1 cellular context compared by ENCODE assay signal in the genomic region with DNA sequence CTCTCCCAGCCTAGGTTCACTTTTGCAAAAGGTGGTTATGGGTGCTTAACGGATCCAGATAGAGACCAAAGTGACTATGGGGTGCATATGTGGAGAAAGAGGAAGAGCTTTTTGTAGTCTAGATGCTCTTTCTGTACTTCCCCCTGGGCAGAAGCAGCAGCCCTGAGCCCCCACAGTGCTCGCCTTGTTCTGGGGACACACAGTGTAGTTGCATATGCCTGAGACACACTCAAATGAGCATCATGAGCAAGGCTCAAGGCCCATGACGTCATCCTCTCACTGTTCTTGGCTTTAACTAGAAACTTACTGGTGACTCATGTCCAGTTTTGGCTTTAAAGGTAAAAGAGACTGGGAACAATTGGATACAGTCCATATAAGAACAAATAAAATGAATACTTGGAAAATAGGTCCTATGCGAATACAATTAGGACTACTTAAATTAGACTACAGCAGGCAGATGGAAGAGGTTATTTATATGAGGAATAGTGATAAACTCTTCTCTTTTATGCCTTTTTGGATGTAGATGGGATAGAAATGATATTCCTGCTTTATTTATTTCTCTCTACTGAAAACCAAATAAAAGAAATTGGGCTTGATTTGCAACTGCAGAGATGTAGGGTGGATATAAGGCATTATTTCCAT.
TF ChIP-seq lines count a peak whose summit lies in the region.

No MANE protein-coding gene starts in this region.

TF ChIP-seq in WTC11, 78 proteins besides CTCF, POLR2A, EP300 and RAD21 (continued from another document):
- TF ChIP-seq, protein P1, sequence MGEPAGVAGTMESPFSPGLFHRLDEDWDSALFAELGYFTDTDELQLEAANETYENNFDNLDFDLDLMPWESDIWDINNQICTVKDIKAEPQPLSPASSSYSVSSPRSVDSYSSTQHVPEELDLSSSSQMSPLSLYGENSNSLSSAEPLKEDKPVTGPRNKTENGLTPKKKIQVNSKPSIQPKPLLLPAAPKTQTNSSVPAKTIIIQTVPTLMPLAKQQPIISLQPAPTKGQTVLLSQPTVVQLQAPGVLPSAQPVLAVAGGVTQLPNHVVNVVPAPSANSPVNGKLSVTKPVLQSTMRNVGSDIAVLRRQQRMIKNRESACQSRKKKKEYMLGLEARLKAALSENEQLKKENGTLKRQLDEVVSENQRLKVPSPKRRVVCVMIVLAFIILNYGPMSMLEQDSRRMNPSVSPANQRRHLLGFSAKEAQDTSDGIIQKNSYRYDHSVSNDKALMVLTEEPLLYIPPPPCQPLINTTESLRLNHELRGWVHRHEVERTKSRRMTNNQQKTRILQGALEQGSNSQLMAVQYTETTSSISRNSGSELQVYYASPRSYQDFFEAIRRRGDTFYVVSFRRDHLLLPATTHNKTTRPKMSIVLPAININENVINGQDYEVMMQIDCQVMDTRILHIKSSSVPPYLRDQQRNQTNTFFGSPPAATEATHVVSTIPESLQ (CRISPR knock-in tag; IDR thresholded peaks at IDR 0.05) = no peak
- TF ChIP-seq, protein P2, sequence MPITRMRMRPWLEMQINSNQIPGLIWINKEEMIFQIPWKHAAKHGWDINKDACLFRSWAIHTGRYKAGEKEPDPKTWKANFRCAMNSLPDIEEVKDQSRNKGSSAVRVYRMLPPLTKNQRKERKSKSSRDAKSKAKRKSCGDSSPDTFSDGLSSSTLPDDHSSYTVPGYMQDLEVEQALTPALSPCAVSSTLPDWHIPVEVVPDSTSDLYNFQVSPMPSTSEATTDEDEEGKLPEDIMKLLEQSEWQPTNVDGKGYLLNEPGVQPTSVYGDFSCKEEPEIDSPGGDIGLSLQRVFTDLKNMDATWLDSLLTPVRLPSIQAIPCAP (CRISPR knock-in tag; IDR thresholded peaks at IDR 0.05) = no peak
- TF ChIP-seq, protein P3, sequence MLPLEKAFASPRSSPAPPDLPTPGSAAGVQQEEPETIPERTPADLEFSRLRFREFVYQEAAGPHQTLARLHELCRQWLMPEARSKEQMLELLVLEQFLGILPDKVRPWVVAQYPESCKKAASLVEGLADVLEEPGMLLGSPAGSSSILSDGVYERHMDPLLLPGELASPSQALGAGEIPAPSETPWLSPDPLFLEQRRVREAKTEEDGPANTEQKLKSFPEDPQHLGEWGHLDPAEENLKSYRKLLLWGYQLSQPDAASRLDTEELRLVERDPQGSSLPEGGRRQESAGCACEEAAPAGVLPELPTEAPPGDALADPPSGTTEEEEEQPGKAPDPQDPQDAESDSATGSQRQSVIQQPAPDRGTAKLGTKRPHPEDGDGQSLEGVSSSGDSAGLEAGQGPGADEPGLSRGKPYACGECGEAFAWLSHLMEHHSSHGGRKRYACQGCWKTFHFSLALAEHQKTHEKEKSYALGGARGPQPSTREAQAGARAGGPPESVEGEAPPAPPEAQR (CRISPR knock-in tag; IDR thresholded peaks at IDR 0.05) = no peak
- TF ChIP-seq, protein P4, sequence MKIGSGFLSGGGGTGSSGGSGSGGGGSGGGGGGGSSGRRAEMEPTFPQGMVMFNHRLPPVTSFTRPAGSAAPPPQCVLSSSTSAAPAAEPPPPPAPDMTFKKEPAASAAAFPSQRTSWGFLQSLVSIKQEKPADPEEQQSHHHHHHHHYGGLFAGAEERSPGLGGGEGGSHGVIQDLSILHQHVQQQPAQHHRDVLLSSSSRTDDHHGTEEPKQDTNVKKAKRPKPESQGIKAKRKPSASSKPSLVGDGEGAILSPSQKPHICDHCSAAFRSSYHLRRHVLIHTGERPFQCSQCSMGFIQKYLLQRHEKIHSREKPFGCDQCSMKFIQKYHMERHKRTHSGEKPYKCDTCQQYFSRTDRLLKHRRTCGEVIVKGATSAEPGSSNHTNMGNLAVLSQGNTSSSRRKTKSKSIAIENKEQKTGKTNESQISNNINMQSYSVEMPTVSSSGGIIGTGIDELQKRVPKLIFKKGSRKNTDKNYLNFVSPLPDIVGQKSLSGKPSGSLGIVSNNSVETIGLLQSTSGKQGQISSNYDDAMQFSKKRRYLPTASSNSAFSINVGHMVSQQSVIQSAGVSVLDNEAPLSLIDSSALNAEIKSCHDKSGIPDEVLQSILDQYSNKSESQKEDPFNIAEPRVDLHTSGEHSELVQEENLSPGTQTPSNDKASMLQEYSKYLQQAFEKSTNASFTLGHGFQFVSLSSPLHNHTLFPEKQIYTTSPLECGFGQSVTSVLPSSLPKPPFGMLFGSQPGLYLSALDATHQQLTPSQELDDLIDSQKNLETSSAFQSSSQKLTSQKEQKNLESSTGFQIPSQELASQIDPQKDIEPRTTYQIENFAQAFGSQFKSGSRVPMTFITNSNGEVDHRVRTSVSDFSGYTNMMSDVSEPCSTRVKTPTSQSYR (CRISPR knock-in tag; IDR thresholded peaks at IDR 0.05) = no peak
- TF ChIP-seq SP1 (CRISPR knock-in tag; conservative IDR thresholded peaks at IDR 0.05) = no peak
